16 cellular contexts compared by ENCODE assay signal in the genomic region with DNA sequence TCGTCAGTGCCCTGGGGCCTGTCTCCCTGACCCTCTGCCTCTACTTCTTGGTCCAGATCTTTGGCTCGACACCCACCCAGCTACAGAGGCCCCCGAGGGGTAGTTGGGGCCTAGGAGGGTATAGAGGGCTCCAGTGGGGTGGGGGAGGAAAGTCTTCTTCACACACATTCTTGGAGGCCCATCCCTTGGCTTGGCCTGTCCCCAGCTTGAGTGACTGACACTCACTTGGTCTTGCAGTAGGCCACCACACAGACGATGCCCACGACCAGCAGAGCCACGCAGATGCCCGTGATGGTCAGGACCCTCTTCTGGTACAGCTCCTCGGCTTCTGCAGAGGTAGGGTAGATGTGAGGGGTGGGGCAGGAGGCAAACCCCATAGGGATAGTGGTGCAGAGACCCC. TPM values are rescaled to one million over a fixed set of nuclear protein-coding genes. Genes with fewer than 3 reads are reported as not detected.
DNase-seq lines count a peak whose midpoint lies in the region; ATAC-seq and TF ChIP-seq lines count a peak whose summit lies in the region.
"Had no signal": no experiment of that assay in that cellular context is flagged by ENCODE, and none has a peak within 500 bp of the region (broad histone marks: within the 10 kb centered on the region; RNA-seq: fewer than 3 reads in every experiment).

No MANE protein-coding gene starts in this region.

- DNase-seq in T-helper 17 cell: no peak
- DNase-seq in chondrocyte (ENCODE audit: low spot score): peak; percentile 68
- peak; percentile 49 for DNase-seq in osteoblast (ENCODE audit: insufficient read length, low spot score, missing footprints)
- peak; percentile 61 for DNase-seq in upper lobe of right lung
- no peak for DNase-seq in erythroblast (lab: John Stamatoyannopoulos, UW)
- no peak for DNase-seq in LoVo (ENCODE audit: low spot score)
- DNase-seq: C1 segment of cervical spinal cord; Caco-2; CD4-positive, CD25-positive, alpha-beta regulatory T cell; CD8-positive, alpha-beta T cell; DMS153; DND-41; H9 had no signal

- peaks cover 4% of the 10 kb centered on the region for H4K20me1 ChIP-seq in osteoblast (ENCODE audit: insufficient read depth, low read length)

- H3K27ac Mint-ChIP-seq in T-helper 17 cell (peak overlapping the region; percentile 9), chondrocyte (ENCODE audit: unreplicated experiment) (no peak overlapping the region)
- H3K27ac Mint-ChIP-seq: CD4-positive, CD25-positive, alpha-beta regulatory T cell; CD8-positive, alpha-beta T cell; GM23338; H9 had no signal

- H3K4me3 Mint-ChIP-seq in T-helper 17 cell (no peak overlapping the region), chondrocyte (ENCODE audit: unreplicated experiment) (no peak overlapping the region)
- H3K4me3 Mint-ChIP-seq: CD4-positive, CD25-positive, alpha-beta regulatory T cell; CD8-positive, alpha-beta T cell; GM23338; H9 had no signal

- no peaks in the 10 kb centered on the region for H3K9me3 Mint-ChIP-seq in chondrocyte (ENCODE audit: low read depth)
- H3K9me3 Mint-ChIP-seq: CD4-positive, CD25-positive, alpha-beta regulatory T cell; CD8-positive, alpha-beta T cell; GM23338; H9 had no signal

- TF ChIP-seq CTCF in chondrocyte (IDR thresholded peaks at IDR 0.05): no peak
- no peak for TF ChIP-seq CTCF in osteoblast (IDR thresholded peaks at IDR 0.05; ENCODE audit: extremely low read depth, low read depth, low read length)
- no peak for TF ChIP-seq CTCF in upper lobe of right lung (IDR thresholded peaks at IDR 0.05)

- H3K36me3 ChIP-seq in osteoblast (ENCODE audit: insufficient read depth, low read length) (no peaks in the 10 kb centered on the region), upper lobe of right lung (no peaks in the 10 kb centered on the region)

- no peak overlapping the region for H2AFZ ChIP-seq in osteoblast (ENCODE audit: low read length)
- H2AFZ ChIP-seq: GM23338 had no signal

- intact Hi-C loops in upper lobe of right lung (cut with DNase I): no loop called here

- ATAC-seq in T-helper 17 cell (no peak), upper lobe of right lung (no peak), HG03439 (IDR thresholded peaks at IDR 0.05; ENCODE audit: unreplicated experiment) (no peak)
- ATAC-seq: CD8-positive, alpha-beta T cell; GM23338; HCT116 had no signal

- H3K27ac ChIP-seq in osteoblast (ENCODE audit: low read depth, low read length) (no peak overlapping the region), upper lobe of right lung (no peak overlapping the region)

- no peaks in the 10 kb centered on the region for H3K79me2 ChIP-seq in osteoblast (ENCODE audit: insufficient read depth, low read length)

- H3K27me3 Mint-ChIP-seq in T-helper 17 cell (no peaks in the 10 kb centered on the region), chondrocyte (ENCODE audit: low read depth) (peaks cover 25% of the 10 kb centered on the region)

- no peak overlapping the region for H3K4me2 ChIP-seq in osteoblast (ENCODE audit: insufficient read depth, low read length)
- H3K4me2 ChIP-seq: GM23338 had no signal

- H3K4me1 ChIP-seq in osteoblast (ENCODE audit: insufficient read depth, low read length) (no peaks in the 10 kb centered on the region), upper lobe of right lung (no peaks in the 10 kb centered on the region)
- H3K4me1 ChIP-seq: Caco-2 had no signal

- peaks cover 27% of the 10 kb centered on the region for H3K27me3 ChIP-seq in osteoblast (ENCODE audit: insufficient read depth, low read length)
- H3K27me3 ChIP-seq in upper lobe of right lung: peaks cover 4% of the 10 kb centered on the region

- H3K4me1 Mint-ChIP-seq in T-helper 17 cell (peaks cover 7% of the 10 kb centered on the region), chondrocyte (ENCODE audit: low read depth) (no peaks in the 10 kb centered on the region)
- H3K4me1 Mint-ChIP-seq: CD4-positive, CD25-positive, alpha-beta regulatory T cell; GM23338; H9 had no signal

- no peaks in the 10 kb centered on the region for H3K9me3 ChIP-seq in T-helper 17 cell (ENCODE audit: control insufficient read depth, low read length, poor library complexity, severe bottlenecking)
- no peaks in the 10 kb centered on the region for H3K9me3 ChIP-seq in osteoblast (ENCODE audit: low read depth, low read length)
- H3K9me3 ChIP-seq in upper lobe of right lung: no peaks in the 10 kb centered on the region
- H3K9me3 ChIP-seq: Caco-2 had no signal

- no peak overlapping the region for H3K4me3 ChIP-seq in osteoblast (ENCODE audit: insufficient read depth, low read length)
- no peak overlapping the region for H3K4me3 ChIP-seq in upper lobe of right lung
- H3K4me3 ChIP-seq: GM23338 had no signal

- TF ChIP-seq POLR2A in erythroblast (IDR thresholded peaks at IDR 0.05; ENCODE audit: low read length): no peak

- H3K36me3 Mint-ChIP-seq in T-helper 17 cell (ENCODE audit: low read depth) (no peaks in the 10 kb centered on the region), chondrocyte (ENCODE audit: low read depth) (no peaks in the 10 kb centered on the region)
- H3K36me3 Mint-ChIP-seq: CD4-positive, CD25-positive, alpha-beta regulatory T cell; CD8-positive, alpha-beta T cell had no signal

RNA-seq across cellular contexts. Expression of a gene that starts 59.8 kb away (rescaled TPM):
- under 1 TPM in 1 of 2 donors, not detected in 1; 0.07 TPM for total RNA-seq in T-helper 17 cell
- 0.47 to 1.5 TPM (median 0.82 TPM) in 3 replicates for total RNA-seq in chondrocyte
- total RNA-seq in osteoblast: 0.29 and 0.36 TPM in 2 replicates
- not detected for total RNA-seq in upper lobe of right lung
- total RNA-seq: CD4-positive, CD25-positive, alpha-beta regulatory T cell had no signal

Comparison
In these comparisons a context has a peak if more than half of its experiments do, and no peak if none do; other contexts are left out.
1. DNase-seq: peak in chondrocyte (single experiment), osteoblast (single experiment) and upper lobe of right lung (single experiment); none in T-helper 17 cell (0 of 3), erythroblast (0 of 2) and LoVo (single experiment).